Comparison of ENCODE assay signal across 19 cellular contexts in the genomic region with DNA sequence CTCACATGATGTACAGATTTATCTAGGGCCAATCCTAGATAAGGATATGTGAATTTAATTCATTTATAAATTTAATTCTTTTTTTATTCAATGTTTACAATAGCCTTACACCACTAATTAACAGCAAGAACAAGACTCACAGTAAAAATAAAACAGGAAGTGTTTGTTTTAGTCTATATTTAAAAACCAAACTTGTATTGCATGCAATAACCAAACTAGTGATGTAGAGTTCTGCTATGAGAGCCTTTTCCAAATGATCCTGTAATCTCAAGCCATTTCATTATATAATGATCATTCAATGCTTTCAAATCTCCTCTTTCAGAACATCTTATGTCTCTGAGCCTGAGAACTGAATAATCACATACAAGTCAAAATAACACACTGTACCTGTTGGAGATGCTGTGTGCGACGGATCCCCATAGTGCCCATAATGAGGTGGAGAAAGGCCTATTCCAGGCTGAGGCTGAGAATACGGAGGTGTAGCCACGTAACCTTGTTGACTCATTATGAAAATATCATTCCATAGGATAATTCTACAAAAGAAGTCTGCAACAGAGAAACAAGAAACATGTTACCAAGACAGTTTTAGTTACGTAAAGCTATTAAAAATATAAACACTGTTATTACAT. TPM values are rescaled to one million over a fixed set of nuclear protein-coding genes. Genes with fewer than 3 reads are reported as not detected.
A peak's percentile ranks its signal among the peaks of the same experiment; 100 is the strongest.
DNase-seq lines count a peak whose midpoint lies in the region; TF ChIP-seq lines count a peak whose summit lies in the region.
"Had no signal": no experiment of that assay in that cellular context is flagged by ENCODE, and none has a peak within 500 bp of the region (broad histone marks: within the 10 kb centered on the region; RNA-seq: fewer than 3 reads in every experiment).

No MANE protein-coding gene starts in this region.

- no peak overlapping the region for H3K27ac Mint-ChIP-seq in brain
- H3K27ac Mint-ChIP-seq: effector memory CD8-positive, alpha-beta T cell had no signal

- H3K79me2 ChIP-seq in GM23248 (ENCODE audit: insufficient read depth) = peaks cover 82% of the 10 kb centered on the region
- peaks cover 65% of the 10 kb centered on the region for H3K79me2 ChIP-seq in hepatocyte

- H3K4me2 ChIP-seq in GM23248 (ENCODE audit: unreplicated experiment) (peak overlapping the region; percentile 99), hepatocyte (peak overlapping the region; percentile 75)
- H3K4me2 ChIP-seq: BLaER1 had no signal

- H3K36me3 ChIP-seq in GM23248 (ENCODE audit: low read depth) (peaks cover 51% of the 10 kb centered on the region), hepatocyte (replicated peaks; ENCODE audit: insufficient read depth, low read depth) (peaks cover 6% of the 10 kb centered on the region), HAP-1 (replicated peaks) (peaks cover 27% of the 10 kb centered on the region), adrenal gland (replicated peaks in 1 of 2) (peaks cover 0 to 32% of the 10 kb centered on the region in 2 donors)

- in situ Hi-C loops in GM23248 (cut with MboI) (no loop called here), HAP-1 (cut with MboI; ENCODE audit: low sequenced_read_pairs) (no loop called here)

- H3F3A ChIP-seq in GM23248 (ENCODE audit: insufficient read depth) = peaks cover 30% of the 10 kb centered on the region

- H4K20me1 ChIP-seq in GM23248 (ENCODE audit: insufficient read depth) = peaks cover 25% of the 10 kb centered on the region; the same call in 1 of the 2 replicates
- H4K20me1 ChIP-seq in hepatocyte (ENCODE audit: insufficient read depth, poor library complexity, severe bottlenecking) = peaks cover 56% of the 10 kb centered on the region

- H3K27me3 ChIP-seq in GM23248 (replicated peaks; ENCODE audit: insufficient read depth) = no peaks in the 10 kb centered on the region
- H3K27me3 ChIP-seq in hepatocyte = no peaks in the 10 kb centered on the region
- H3K27me3 ChIP-seq in HAP-1 (ENCODE audit: low read depth) = no peaks in the 10 kb centered on the region
- H3K27me3 ChIP-seq in adrenal gland = no peaks in the 10 kb centered on the region
- H3K27me3 ChIP-seq: BLaER1, body of pancreas, heart right ventricle had no signal

- H3K36me3 Mint-ChIP-seq in brain = peaks cover 39% of the 10 kb centered on the region

- no peaks in the 10 kb centered on the region for H3K9me3 Mint-ChIP-seq in brain
- H3K9me3 Mint-ChIP-seq: activated T-helper 2 cell treated with anti-CD3 and anti-CD28 coated beads, Interferon-gamma antibody, Interleukin-2, Interleukin-4, amounts not matched to agents 10 μg/mL and 5 μg/mL and 100 μg/mL, durations not matched to agents 14 hours and 24 hours and 36 hours; effector memory CD8-positive, alpha-beta T cell had no signal

- H3K4me1 Mint-ChIP-seq in brain = peaks cover 48% of the 10 kb centered on the region

- WGBS in GM23248 (ENCODE audit: low coverage in 1 of 2, low lambda C conversion rate in 2 of 2, missing lambda C conversion rate in 2 of 2), 2 experiments = 86 to 88% methylated on average over 5 of the region's 5 CpGs
- 86% methylated on average over 5 of the region's 5 CpGs for WGBS in hepatocyte (ENCODE audit: low lambda C conversion rate, missing lambda C conversion rate)
- WGBS in adrenal gland, 4 donors = 84 to 92% (median 91%) methylated on average over 5 of the region's 5 CpGs

- DNase-seq in AG09309 (ENCODE audit: low read depth) (no peak), GM23248 (no peak), hepatocyte (ENCODE audit: low spot score) (no peak), HAP-1 (ENCODE audit: low spot score in 2 of 2) (no peak), adrenal gland (no peak), LoVo (ENCODE audit: low spot score) (no peak), C1 segment of cervical spinal cord (lab: John Stamatoyannopoulos, UW) (no peak)
- DNase-seq: activated CD4-positive, alpha-beta T cell treated with anti-CD3 and anti-CD28 coated beads, Interleukin-2, amount 50 U/mL, for 4 hours; body of pancreas; effector memory CD8-positive, alpha-beta T cell; EL; heart right ventricle; KBM-7; NCI-H2029 treated with DMSO at 0.1 percent for 48 hours; NCI-H774; stimulated activated CD4-positive, alpha-beta T cell treated with anti-CD3 and anti-CD28 coated beads, Interleukin-4, amount 100 ng/mL, for 24 hours had no signal

- intact Hi-C loops in adrenal gland (cut with DNase I) = no loop called here

- peaks cover 3% of the 10 kb centered on the region for H3K27me3 Mint-ChIP-seq in brain
- H3K27me3 Mint-ChIP-seq: effector memory CD8-positive, alpha-beta T cell had no signal

- H3K9me2 ChIP-seq in GM23248 (ENCODE audit: insufficient read depth) = no peaks in the 10 kb centered on the region
- no peaks in the 10 kb centered on the region for H3K9me2 ChIP-seq in hepatocyte (replicated peaks; ENCODE audit: insufficient read depth)

- H3K27ac ChIP-seq in GM23248 = peak overlapping the region; percentile 100
- H3K27ac ChIP-seq in hepatocyte = peak overlapping the region; percentile 99
- H3K27ac ChIP-seq in adrenal gland = no peak overlapping the region
- H3K27ac ChIP-seq: BLaER1 had no signal

- TF ChIP-seq POLR2A in adrenal gland (IDR thresholded peaks at IDR 0.05) = no peak

- H2AFZ ChIP-seq in GM23248 = no peak overlapping the region
- H2AFZ ChIP-seq in hepatocyte = no peak overlapping the region

- H3K4me3 ChIP-seq in AG09309 (ENCODE audit: control insufficient read depth, low read depth, low read length) (peak overlapping the region; percentile 37), GM23248 (peak overlapping the region; percentile 99), hepatocyte (peak overlapping the region; percentile 84), HAP-1 (no peak overlapping the region), adrenal gland (no peak overlapping the region)
- H3K4me3 ChIP-seq: BLaER1, body of pancreas had no signal

- H3K4me1 ChIP-seq in GM23248 (ENCODE audit: insufficient read depth) (peaks cover 46% of the 10 kb centered on the region), hepatocyte (ENCODE audit: insufficient read depth) (peaks cover 22% of the 10 kb centered on the region), HAP-1 (peaks cover 19% of the 10 kb centered on the region), adrenal gland (replicated peaks in 1 of 2) (peaks cover 0 to 34% of the 10 kb centered on the region in 2 donors)

- no peaks in the 10 kb centered on the region for H3K9me3 ChIP-seq in GM23248 (ENCODE audit: low read depth)
- no peaks in the 10 kb centered on the region for H3K9me3 ChIP-seq in hepatocyte (ENCODE audit: low read depth)
- H3K9me3 ChIP-seq in HAP-1 = no peaks in the 10 kb centered on the region; the same call in 1 of the 2 replicates
- H3K9me3 ChIP-seq in adrenal gland (replicated peaks in 1 of 3) = no peaks in the 10 kb centered on the region
- H3K9me3 ChIP-seq: BLaER1, body of pancreas, heart right ventricle had no signal

- TF ChIP-seq CTCF in AG09309 (IDR thresholded peaks at IDR 0.05; ENCODE audit: control insufficient read depth, insufficient read depth, low read depth, low read length, missing control alignments) (no peak), brain (conservative IDR thresholded peaks at IDR 0.05) (no peak), hepatocyte (IDR thresholded peaks at IDR 0.05; ENCODE audit: poor library complexity) (no peak), adrenal gland (IDR thresholded peaks at IDR 0.05) (no peak)

- peak overlapping the region; percentile 100 for H3K9ac ChIP-seq in GM23248
- H3K9ac ChIP-seq: BLaER1 had no signal

- H3K4me3 Mint-ChIP-seq in brain = peak overlapping the region; percentile 21 to 99 (median 95)

RNA-seq across cellular contexts. Expression of a gene that starts 2.6 kb away (rescaled TPM):
- 148 and 166 TPM in 2 replicates for total RNA-seq in GM23248 (2014; rRNA removed; shearing (Covaris generic))
- polyA plus RNA-seq in GM23248 (2016; fragmentation: Nextera tagmentation; extraction: Ambion mirVana) = 131 and 136 TPM in 2 replicates
- 3.2 TPM for polyA plus RNA-seq in brain (ENCODE audit: insufficient read depth, low read depth, low replicate concordance)
- total RNA-seq in hepatocyte = 88.1 and 97.4 TPM in 2 replicates
- polyA plus RNA-seq in hepatocyte = 81.9 and 87.4 TPM in 2 replicates
- 10 to 100 TPM; 25.5 to 76.7 (median 35.3) TPM for total RNA-seq in adrenal gland
- polyA plus RNA-seq in adrenal gland = 10 to 100 TPM in 1 of 3 donors, 1 to 10 TPM in 2; 5.3 to 93.6 (median 7.2) TPM

RNA-seq across cellular contexts. Expression of a gene that starts 55.3 kb away (rescaled TPM):
- total RNA-seq in GM23248 (2014; rRNA removed; shearing (Covaris generic)) = 4.3 and 5.0 TPM in 2 replicates
- 3.1 and 3.2 TPM in 2 replicates for polyA plus RNA-seq in GM23248 (2016; fragmentation: Nextera tagmentation; extraction: Ambion mirVana)
- polyA plus RNA-seq in brain (ENCODE audit: insufficient read depth, low read depth, low replicate concordance) = 2.6 TPM
- 10.3 and 12.6 TPM in 2 replicates for total RNA-seq in hepatocyte
- polyA plus RNA-seq in hepatocyte = 3.1 and 3.5 TPM in 2 replicates
- 10 to 100 TPM; 15.4 to 49.0 (median 29.9) TPM for total RNA-seq in adrenal gland
- 10 to 100 TPM in 2 of 3 donors, 1 to 10 TPM in 1; 8.5 to 15.0 (median 12.1) TPM for polyA plus RNA-seq in adrenal gland

Comparison
In these comparisons a context has a peak if more than half of its experiments do, and no peak if none do; other contexts are left out.
1. H3K4me3 ChIP-seq: peak in AG09309 (single experiment), GM23248 (single experiment) and hepatocyte (single experiment); none in HAP-1 (single experiment) and adrenal gland (0 of 4).
2. H3K27ac ChIP-seq: peak in GM23248 (single experiment) and hepatocyte (single experiment); none in adrenal gland (0 of 5).